8 cellular contexts compared by ENCODE assay signal in genomic region chr2:201149064-201149820, GRCh38. TPM values are rescaled to one million over a fixed set of nuclear protein-coding genes. Genes with fewer than 3 reads are reported as not detected.
A peak's percentile ranks its signal among the peaks of the same experiment; 100 is the strongest.
DNase-seq lines count a peak whose midpoint lies in the region; ATAC-seq and TF ChIP-seq lines count a peak whose summit lies in the region.

No MANE protein-coding gene starts in this region.

- no peak for TF ChIP-seq EP300 in gastroesophageal sphincter (IDR thresholded peaks at IDR 0.05)

- peaks cover 43% of the 10 kb centered on the region for H3K4me1 Mint-ChIP-seq in activated CD4-positive, alpha-beta memory T cell treated with anti-CD3 and anti-CD28 coated beads for 36 hours (ENCODE audit: low read depth)

- H3K9me3 Mint-ChIP-seq in activated CD4-positive, alpha-beta memory T cell treated with anti-CD3 and anti-CD28 coated beads for 36 hours, result no peaks in the 10 kb centered on the region

- no peaks in the 10 kb centered on the region for H3K27me3 ChIP-seq in gastroesophageal sphincter

- no peak for TF ChIP-seq CTCF in gastroesophageal sphincter (IDR thresholded peaks at IDR 0.05)

- H3K9me3 ChIP-seq in gastroesophageal sphincter, result no peaks in the 10 kb centered on the region

- CTCF ChIA-PET in activated CD4-positive, alpha-beta memory T cell treated with anti-CD3 and anti-CD28 coated beads for 36 hours (lab: Charles Lee), result interaction anchor here (1.0 to 2.2 kb wide), 4 partner anchors 9 to 83 kb away, joined by 3 to 11 read pairs (median 7); no protein-coding TSS in a partner anchor

- peak overlapping the region; percentile 79 to 94 (median 80) for H3K27ac ChIP-seq in gastroesophageal sphincter

- DNase-seq in GM04503 (ENCODE audit: low read depth) (peak; percentile 82), pulmonary artery endothelial cell (ENCODE audit: low read depth, low spot score) (peak; percentile 75)
- DNase-seq in activated CD4-positive, alpha-beta memory T cell treated with anti-CD3 and anti-CD28 coated beads for 36 hours, result no peak

- H3K36me3 ChIP-seq in gastroesophageal sphincter, result peaks cover 0 to 82% of the 10 kb centered on the region in 2 donors

- no peak overlapping the region for H3K4me3 Mint-ChIP-seq in activated CD4-positive, alpha-beta memory T cell treated with anti-CD3 and anti-CD28 coated beads for 36 hours

- 67% methylated on average over 2 of the region's 2 CpGs for WGBS in gastroesophageal sphincter (ENCODE audit: low coverage in 1 of 2), 2 donors

- ATAC-seq in gastroesophageal sphincter (peak; percentile 82), HG03469 (IDR thresholded peaks at IDR 0.05; ENCODE audit: unreplicated experiment) (no peak), HG03159 (IDR thresholded peaks at IDR 0.05; ENCODE audit: unreplicated experiment) (no peak), GM19324 (IDR thresholded peaks at IDR 0.05; ENCODE audit: low FRiP score, unreplicated experiment) (no peak), HG03175 (IDR thresholded peaks at IDR 0.05; ENCODE audit: unreplicated experiment) (no peak)

- POLR2A ChIA-PET in activated CD4-positive, alpha-beta memory T cell treated with anti-CD3 and anti-CD28 coated beads for 36 hours (lab: Charles Lee), result interaction anchor here (0.9 to 1.7 kb wide), 3 partner anchors 23 to 330 kb away, joined by 3 to 5 read pairs (median 4); no protein-coding TSS in a partner anchor

- H3K36me3 Mint-ChIP-seq in activated CD4-positive, alpha-beta memory T cell treated with anti-CD3 and anti-CD28 coated beads for 36 hours, result peaks cover 46% of the 10 kb centered on the region

- no peaks in the 10 kb centered on the region for H3K27me3 Mint-ChIP-seq in activated CD4-positive, alpha-beta memory T cell treated with anti-CD3 and anti-CD28 coated beads for 36 hours

- H3K27ac Mint-ChIP-seq in activated CD4-positive, alpha-beta memory T cell treated with anti-CD3 and anti-CD28 coated beads for 36 hours, result peak overlapping the region; percentile 62

- peaks cover 4 to 52% (median 14%) of the 10 kb centered on the region in 3 donors for H3K4me1 ChIP-seq in gastroesophageal sphincter

- H3K4me3 ChIP-seq in gastroesophageal sphincter, result no peak overlapping the region

- intact Hi-C loops in activated CD4-positive, alpha-beta memory T cell treated with anti-CD3 and anti-CD28 coated beads for 36 hours (cut with micrococcal nuclease), result no loop called here

- no peak for TF ChIP-seq POLR2A in gastroesophageal sphincter (IDR thresholded peaks at IDR 0.05)

RNA-seq across cellular contexts. Expression of gene CFLAR, which starts 33.3 kb away (rescaled TPM):
- total RNA-seq in activated CD4-positive, alpha-beta memory T cell treated with anti-CD3 and anti-CD28 coated beads for 36 hours, result 100 to 1,000 TPM; 325 to 343 TPM
- total RNA-seq in gastroesophageal sphincter (100 to 1,000 TPM; 145 to 346 (median 176) TPM), pulmonary artery endothelial cell (228 and 323 TPM in 2 replicates)

RNA-seq across cellular contexts. Expression of gene CASP10, which starts 33.7 kb away (rescaled TPM):
- 10 to 100 TPM; 15.9 to 16.7 TPM for total RNA-seq in activated CD4-positive, alpha-beta memory T cell treated with anti-CD3 and anti-CD28 coated beads for 36 hours
- total RNA-seq in gastroesophageal sphincter (1 to 10 TPM; 2.6 to 7.5 (median 6.3) TPM), pulmonary artery endothelial cell (24.2 and 50.4 TPM in 2 replicates)
